In genomic region chr1:39788426-39788757, GRCh38 we compare ENCODE assay signal across 10 cellular contexts. TPM values are rescaled to one million over a fixed set of nuclear protein-coding genes. Genes with fewer than 3 reads are reported as not detected.
DNase-seq lines count a peak whose midpoint lies in the region; ATAC-seq, FAIRE-seq and TF ChIP-seq lines count a peak whose summit lies in the region.
"Had no signal": no experiment of that assay in that cellular context is flagged by ENCODE, and none has a peak within 500 bp of the region (broad histone marks: within the 10 kb centered on the region; RNA-seq: fewer than 3 reads in every experiment).

No MANE protein-coding gene starts in this region.

- no peaks in the 10 kb centered on the region for H3K9me3 Mint-ChIP-seq in stimulated activated naive B cell treated with anti-CD40 and anti-IgM and Interleukin-4, amounts not matched to agents 10 μg/mL and 1 μg/mL and 100 μg/mL, for 72 hours

- ATAC-seq in stimulated activated naive B cell treated with anti-CD40 and anti-IgM and Interleukin-4, amounts not matched to agents 10 μg/mL and 1 μg/mL and 100 μg/mL, for 72 hours (replicated peaks): peak; percentile 28 to 32

- H3K36me3 Mint-ChIP-seq in stimulated activated naive B cell treated with anti-CD40 and anti-IgM and Interleukin-4, amounts not matched to agents 10 μg/mL and 1 μg/mL and 100 μg/mL, for 72 hours: peaks cover 0 to 9% of the 10 kb centered on the region in 2 donors

- peak overlapping the region; percentile 37 for H3K4me3 ChIP-seq in NB4 (ENCODE audit: low read depth, low read length)
- H3K4me3 ChIP-seq in hepatocyte: peak overlapping the region; percentile 23

- DNase-seq in DMS 273 (lab: John Stamatoyannopoulos, UW; ENCODE audit: unreplicated experiment) (peak; percentile 99), DMS 273 treated with DMSO at 0.1 percent for 48 hours (lab: John Stamatoyannopoulos, UW) (no peak), NB4 (ENCODE audit: low read depth) (no peak), hepatocyte (ENCODE audit: low spot score) (no peak), RKO (ENCODE audit: low spot score) (no peak), GM12891 (ENCODE audit: insufficient read length, low spot score) (no peak)
- no peak for DNase-seq in stimulated activated naive B cell treated with anti-CD40 and anti-IgM and Interleukin-4, amounts not matched to agents 10 μg/mL and 1 μg/mL and 100 μg/mL, for 72 hours
- no peak for DNase-seq in activated CD4-positive, alpha-beta T cell treated with anti-CD3 and anti-CD28 coated beads for 1 hour
- DNase-seq: effector CD8-positive, alpha-beta T cell had no signal

- no peaks in the 10 kb centered on the region for H3K9me2 ChIP-seq in hepatocyte (replicated peaks; ENCODE audit: insufficient read depth)

- no peaks in the 10 kb centered on the region for H3K4me1 ChIP-seq in hepatocyte (ENCODE audit: insufficient read depth)

- no peak for FAIRE-seq in GM12891 (lab: Jason Lieb, UNC)

- H3K4me2 ChIP-seq in hepatocyte: peak overlapping the region; percentile 92

- H3K79me2 ChIP-seq in hepatocyte: no peaks in the 10 kb centered on the region

- no peaks in the 10 kb centered on the region for H4K20me1 ChIP-seq in hepatocyte (ENCODE audit: insufficient read depth, poor library complexity, severe bottlenecking)

- H2AFZ ChIP-seq in hepatocyte: peak overlapping the region; percentile 84

- WGBS in hepatocyte (ENCODE audit: low lambda C conversion rate, missing lambda C conversion rate): 0% methylated on average over 11 of the region's 51 CpGs

- peak overlapping the region; percentile 17 to 82 for H3K4me3 Mint-ChIP-seq in stimulated activated naive B cell treated with anti-CD40 and anti-IgM and Interleukin-4, amounts not matched to agents 10 μg/mL and 1 μg/mL and 100 μg/mL, for 72 hours

- no peaks in the 10 kb centered on the region for H3K36me3 ChIP-seq in hepatocyte (replicated peaks; ENCODE audit: insufficient read depth, low read depth)

- peaks cover 13% of the 10 kb centered on the region for H3K27me3 ChIP-seq in hepatocyte

- H3K9me3 ChIP-seq in hepatocyte (ENCODE audit: low read depth): no peaks in the 10 kb centered on the region

- TF ChIP-seq CTCF in NB4 (IDR thresholded peaks at IDR 0.05; ENCODE audit: low read depth, low read length): no peak
- no peak for TF ChIP-seq CTCF in hepatocyte (IDR thresholded peaks at IDR 0.05; ENCODE audit: poor library complexity)

- TF ChIP-seq POLR2A in NB4 (IDR thresholded peaks at IDR 0.05; ENCODE audit: extremely low read depth, insufficient read length) (no peak), GM12891 (IDR thresholded peaks at IDR 0.05; ENCODE audit: low read depth, low read length) (no peak)

- H3K27me3 Mint-ChIP-seq in stimulated activated naive B cell treated with anti-CD40 and anti-IgM and Interleukin-4, amounts not matched to agents 10 μg/mL and 1 μg/mL and 100 μg/mL, for 72 hours: peaks cover 31 to 57% of the 10 kb centered on the region in 2 donors

- no peak overlapping the region for H3K27ac Mint-ChIP-seq in stimulated activated naive B cell treated with anti-CD40 and anti-IgM and Interleukin-4, amounts not matched to agents 10 μg/mL and 1 μg/mL and 100 μg/mL, for 72 hours

- peaks cover 11 to 14% of the 10 kb centered on the region in 2 donors for H3K4me1 Mint-ChIP-seq in stimulated activated naive B cell treated with anti-CD40 and anti-IgM and Interleukin-4, amounts not matched to agents 10 μg/mL and 1 μg/mL and 100 μg/mL, for 72 hours

- H3K27ac ChIP-seq in hepatocyte: no peak overlapping the region
- H3K27ac ChIP-seq: 22Rv1 had no signal

TF ChIP-seq in GM12891, 5 proteins besides CTCF, POLR2A, EP300 and RAD21:
- no peak for TF ChIP-seq SPI1 (IDR thresholded peaks at IDR 0.05; ENCODE audit: low read depth, low read length)
- TF ChIP-seq POU2F2 (IDR thresholded peaks at IDR 0.05; ENCODE audit: low read depth, low read length): no peak
- TF ChIP-seq TAF1 (IDR thresholded peaks at IDR 0.05; ENCODE audit: low read depth, low read length): no peak
- TF ChIP-seq POLR2AphosphoS5 (IDR thresholded peaks at IDR 0.05; ENCODE audit: low read depth, low read length): no peak
- TF ChIP-seq PAX5 (IDR thresholded peaks at IDR 0.05; ENCODE audit: insufficient read depth, low read length, severe bottlenecking): no peak

RNA-seq across cellular contexts. Expression of gene BMP8B, which starts 0.3 kb away (rescaled TPM):
- total RNA-seq in hepatocyte: 5.5 and 7.6 TPM in 2 replicates
- polyA plus RNA-seq in hepatocyte: 1.9 and 3.1 TPM in 2 replicates
- 0.21 TPM for polyA plus RNA-seq in GM12891 (2012; ENCODE audit: low read depth, missing spikeins)

RNA-seq across cellular contexts. Expression of gene OXCT2, which starts 17.2 kb away (rescaled TPM):
- 0.60 and 1.8 TPM in 2 replicates for total RNA-seq in hepatocyte
- 0.25 and 0.39 TPM in 2 replicates for polyA plus RNA-seq in hepatocyte
- polyA plus RNA-seq in GM12891 (2012; ENCODE audit: low read depth, missing spikeins): 1.7 TPM

RNA-seq across cellular contexts. Expression of gene PPIE, which starts 49.7 kb away (rescaled TPM):
- 35.5 and 42.6 TPM in 2 replicates for total RNA-seq in hepatocyte
- 61.2 and 77.3 TPM in 2 replicates for polyA plus RNA-seq in hepatocyte
- 47.6 TPM for polyA plus RNA-seq in GM12891 (2012; ENCODE audit: low read depth, missing spikeins)
